21 cellular contexts compared by ENCODE assay signal in the genomic region with DNA sequence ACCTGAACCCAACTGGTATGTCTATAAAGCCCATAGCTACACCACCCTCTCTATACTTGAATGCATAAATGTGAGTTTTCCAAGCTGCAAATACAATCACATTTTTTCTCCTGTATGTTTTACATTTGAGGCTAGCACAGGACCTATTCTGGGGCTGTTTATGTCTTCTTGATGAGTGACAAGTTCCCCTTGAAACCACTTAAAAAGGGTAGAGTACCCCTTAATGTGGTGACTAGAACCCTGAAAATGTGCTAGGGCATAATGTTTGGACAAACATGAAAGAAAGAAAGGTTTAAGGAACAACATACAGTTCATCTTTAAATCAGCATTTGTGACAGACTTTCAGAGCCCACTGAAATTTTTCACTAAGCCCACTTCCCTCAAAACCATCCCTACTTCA.
"Had no signal": no experiment of that assay in that cellular context is flagged by ENCODE, and none has a peak within 500 bp of the region (broad histone marks: within the 10 kb centered on the region; RNA-seq: fewer than 3 reads in every experiment).

No MANE protein-coding gene starts in this region.

- H3K36me3 ChIP-seq: lower lobe of right lung, right atrium auricular region, tibial nerve had no signal

- ATAC-seq: activated CD4-positive, alpha-beta T cell treated with anti-CD3 and anti-CD28 coated beads for 36 hours; activated CD8-positive, alpha-beta memory T cell treated with anti-CD3 and anti-CD28 coated beads, Interleukin-2, amount 10 ng/mL, durations not matched to agents 7 days and 5 days; body of pancreas; lower lobe of right lung; stimulated activated naive CD8-positive, alpha-beta T cell treated with anti-CD3 and anti-CD28 coated beads, Interleukin-15, Interleukin-2, amounts not matched to agents 100 U/mL and 50 U/mL, for 24 hours had no signal

- H3K4me3 Mint-ChIP-seq: activated CD4-positive, alpha-beta memory T cell treated with anti-CD3 and anti-CD28 coated beads, Interleukin-2, amount 10 ng/mL, durations not matched to agents 7 days and 5 days; activated CD4-positive, alpha-beta T cell treated with anti-CD3 and anti-CD28 coated beads for 36 hours; activated CD8-positive, alpha-beta memory T cell treated with anti-CD3 and anti-CD28 coated beads, Interleukin-2, amount 10 ng/mL, durations not matched to agents 7 days and 5 days; mesothelial cell of epicardium; T-helper 2 cell treated with Interferon-gamma antibody and Interleukin-4, amounts not matched to agents 5 μg/mL and 100 μg/mL, for 36 hours had no signal

- H3K9me3 Mint-ChIP-seq: activated CD4-positive, alpha-beta memory T cell treated with anti-CD3 and anti-CD28 coated beads, Interleukin-2, amount 10 ng/mL, durations not matched to agents 7 days and 5 days; activated T-helper 2 cell treated with anti-CD3 and anti-CD28 coated beads, Interferon-gamma antibody, Interleukin-2, Interleukin-4, amounts not matched to agents 10 μg/mL and 5 μg/mL and 100 μg/mL, durations not matched to agents 14 hours and 24 hours and 36 hours; T-helper 2 cell treated with Interferon-gamma antibody and Interleukin-4, amounts not matched to agents 5 μg/mL and 100 μg/mL, for 36 hours had no signal

- H3K27me3 ChIP-seq: body of pancreas, right atrium auricular region, tibial nerve had no signal

- H3K4me1 ChIP-seq: body of pancreas, lower lobe of right lung, right atrium auricular region had no signal

- H3K27ac Mint-ChIP-seq: activated CD4-positive, alpha-beta memory T cell treated with anti-CD3 and anti-CD28 coated beads, Interleukin-2, amount 10 ng/mL, durations not matched to agents 7 days and 5 days; activated CD4-positive, alpha-beta T cell treated with anti-CD3 and anti-CD28 coated beads for 36 hours; activated CD8-positive, alpha-beta memory T cell treated with anti-CD3 and anti-CD28 coated beads, Interleukin-2, amount 10 ng/mL, durations not matched to agents 7 days and 5 days; activated T-helper 2 cell treated with anti-CD3 and anti-CD28 coated beads, Interferon-gamma antibody, Interleukin-2, Interleukin-4, amounts not matched to agents 10 μg/mL and 5 μg/mL and 100 μg/mL, durations not matched to agents 14 hours and 24 hours and 36 hours; mesothelial cell of epicardium; progenitor cell of endocrine pancreas; T-helper 2 cell treated with Interferon-gamma antibody and Interleukin-4, amounts not matched to agents 5 μg/mL and 100 μg/mL, for 36 hours had no signal

- H3K4me1 Mint-ChIP-seq: activated CD4-positive, alpha-beta memory T cell treated with anti-CD3 and anti-CD28 coated beads, Interleukin-2, amount 10 ng/mL, durations not matched to agents 7 days and 5 days; activated CD8-positive, alpha-beta memory T cell treated with anti-CD3 and anti-CD28 coated beads, Interleukin-2, amount 10 ng/mL, durations not matched to agents 7 days and 5 days had no signal

- DNase-seq: activated CD4-positive, alpha-beta memory T cell treated with anti-CD3 and anti-CD28 coated beads, Interleukin-2, amount 10 ng/mL, durations not matched to agents 7 days and 5 days; activated CD4-positive, alpha-beta T cell treated with anti-CD3 and anti-CD28 coated beads for 36 hours; activated CD8-positive, alpha-beta memory T cell treated with anti-CD3 and anti-CD28 coated beads, Interleukin-2, amount 10 ng/mL, durations not matched to agents 7 days and 5 days; activated naive CD4-positive, alpha-beta T cell treated with Interleukin-2 at 50 U/mL for 16 hours; amniotic stem cell; body of pancreas; caudate nucleus; dorsolateral prefrontal cortex; foreskin melanocyte; lower lobe of right lung; occipital lobe; stimulated activated CD4-positive, alpha-beta T cell treated with anti-CD3 and anti-CD28 coated beads, Interleukin-2, amount 100 ng/mL, for 24 hours; stimulated activated naive CD8-positive, alpha-beta T cell treated with anti-CD3 and anti-CD28 coated beads, Interleukin-15, Interleukin-2, amounts not matched to agents 100 U/mL and 50 U/mL, for 24 hours; substantia nigra had no signal

- H3K27me3 Mint-ChIP-seq: progenitor cell of endocrine pancreas had no signal

- H3K27ac ChIP-seq: body of pancreas, dorsolateral prefrontal cortex, epithelial cell of prostate, lower lobe of right lung, right atrium auricular region had no signal

- H3K4me3 ChIP-seq: body of pancreas, dorsolateral prefrontal cortex, lower lobe of right lung, right atrium auricular region, tibial nerve had no signal

- H3K9me3 ChIP-seq: body of pancreas, lower lobe of right lung, right atrium auricular region, tibial nerve had no signal

- H3K36me3 Mint-ChIP-seq: activated CD8-positive, alpha-beta memory T cell treated with anti-CD3 and anti-CD28 coated beads, Interleukin-2, amount 10 ng/mL, durations not matched to agents 7 days and 5 days; mesothelial cell of epicardium had no signal
